19 cellular contexts compared by ENCODE assay signal in genomic region chr2:47218066-47218581, GRCh38. TPM values are rescaled to one million over a fixed set of nuclear protein-coding genes. Genes with fewer than 3 reads are reported as not detected.
A peak's percentile ranks its signal among the peaks of the same experiment; 100 is the strongest.
DNase-seq lines count a peak whose midpoint lies in the region; ATAC-seq and TF ChIP-seq lines count a peak whose summit lies in the region.
"Had no signal": no experiment of that assay in that cellular context is flagged by ENCODE, and none has a peak within 500 bp of the region (broad histone marks: within the 10 kb centered on the region; RNA-seq: fewer than 3 reads in every experiment).

No MANE protein-coding gene starts in this region.

- no peak overlapping the region for H3K4me3 Mint-ChIP-seq in mesothelial cell of epicardium
- H3K4me3 Mint-ChIP-seq: activated CD4-positive, alpha-beta T cell treated with anti-CD3 and anti-CD28 coated beads, Interleukin-2, amount 10 ng/mL, durations not matched to agents 7 days and 5 days; memory B cell; T-cell had no signal

- H3K9me3 Mint-ChIP-seq in mesothelial cell of epicardium = peaks cover 8% of the 10 kb centered on the region
- H3K9me3 Mint-ChIP-seq: activated CD4-positive, alpha-beta T cell treated with anti-CD3 and anti-CD28 coated beads, Interleukin-2, amount 10 ng/mL, durations not matched to agents 7 days and 5 days had no signal

- DNase-seq in breast epithelium (ENCODE audit: low spot score in 2 of 2) (peak in 1 of 2 donors; percentile 71), mammary epithelial cell (no peak), WERI-Rb-1 (no peak), mesothelial cell of epicardium (ENCODE audit: low spot score in 2 of 2, unreplicated experiment in 2 of 2) (no peak)
- DNase-seq: activated CD4-positive, alpha-beta T cell treated with anti-CD3 and anti-CD28 coated beads, Interleukin-2, amount 10 ng/mL, durations not matched to agents 7 days and 5 days; amniotic stem cell; MV-4-11; NCI-H446 treated with DMSO at 0.1 percent for 48 hours; OCI-M1; stimulated activated CD4-positive, alpha-beta T cell treated with anti-CD3 and anti-CD28 coated beads, Interleukin-15, amount 100 ng/mL, for 24 hours; T-cell had no signal

- peaks cover 1% of the 10 kb centered on the region for H3K36me3 Mint-ChIP-seq in mesothelial cell of epicardium
- H3K36me3 Mint-ChIP-seq: memory B cell, T-cell had no signal

- H3K9me3 ChIP-seq in breast epithelium (no peaks in the 10 kb centered on the region), mammary epithelial cell (replicated peaks; ENCODE audit: insufficient read depth, low read length) (no peaks in the 10 kb centered on the region), WERI-Rb-1 (ENCODE audit: severe bottlenecking) (peaks cover 7% of the 10 kb centered on the region)
- H3K9me3 ChIP-seq: tibial artery had no signal

- ATAC-seq in HG03378 (IDR thresholded peaks at IDR 0.05; ENCODE audit: unreplicated experiment) (no peak), HG03045 (IDR thresholded peaks at IDR 0.05; ENCODE audit: unreplicated experiment) (no peak), HG03439 (IDR thresholded peaks at IDR 0.05; ENCODE audit: unreplicated experiment) (no peak), HG02852 (IDR thresholded peaks at IDR 0.05; ENCODE audit: unreplicated experiment) (no peak)
- ATAC-seq: GM12878, T-cell had no signal

- no peaks in the 10 kb centered on the region for H3K4me1 ChIP-seq in breast epithelium
- no peaks in the 10 kb centered on the region for H3K4me1 ChIP-seq in mammary epithelial cell (ENCODE audit: insufficient read depth, low read length)
- H3K4me1 ChIP-seq: parathyroid adenoma, tibial artery had no signal

- no peak overlapping the region for H3K9ac ChIP-seq in mammary epithelial cell (ENCODE audit: insufficient read depth, low read length)
- H3K9ac ChIP-seq: parathyroid adenoma had no signal

- no peaks in the 10 kb centered on the region for H3K79me2 ChIP-seq in mammary epithelial cell (ENCODE audit: insufficient read depth, low read length)
- H3K79me2 ChIP-seq: parathyroid adenoma had no signal

- peak overlapping the region; percentile 65 to 73 for H3K27ac ChIP-seq in breast epithelium
- H3K27ac ChIP-seq in mammary epithelial cell (ENCODE audit: insufficient read depth, low read depth, low read length) = no peak overlapping the region
- peak overlapping the region; percentile 22; the same call in 1 of the 2 replicates for H3K27ac ChIP-seq in WERI-Rb-1
- H3K27ac ChIP-seq: parathyroid adenoma, tibial artery had no signal

- no peaks in the 10 kb centered on the region for H4K20me1 ChIP-seq in mammary epithelial cell (ENCODE audit: insufficient read depth, low read length)

- no TSS peak for BruUV-seq in mammary epithelial cell (replicated peaks; lab: Mats Ljungman, UMichigan)

- H3K27me3 Mint-ChIP-seq in mesothelial cell of epicardium (ENCODE audit: low read depth) = no peaks in the 10 kb centered on the region

- dilution Hi-C loops in mammary epithelial cell (cut with HindIII; ENCODE audit: low sequenced_read_pairs) = no loop called here

- TF ChIP-seq CTCF in breast epithelium (IDR thresholded peaks at IDR 0.05) = no peak
- no peak for TF ChIP-seq CTCF in mammary epithelial cell (conservative IDR thresholded peaks at IDR 0.05 in 1 of 2, IDR thresholded peaks at IDR 0.05 in 1 of 2; ENCODE audit: extremely low read depth in 1 of 2, insufficient read depth in 1 of 2, low read depth in 1 of 2, low read length in 2 of 2)
- TF ChIP-seq CTCF in WERI-Rb-1 (IDR thresholded peaks at IDR 0.05; ENCODE audit: low read depth, low read length) = no peak
- no peak for TF ChIP-seq CTCF in mesothelial cell of epicardium (IDR thresholded peaks at IDR 0.05; ENCODE audit: unreplicated experiment)

- no peak overlapping the region for H2AFZ ChIP-seq in mammary epithelial cell (ENCODE audit: low read depth, low read length)
- H2AFZ ChIP-seq: parathyroid adenoma had no signal

- no peaks in the 10 kb centered on the region for H3K27me3 ChIP-seq in breast epithelium
- no peaks in the 10 kb centered on the region for H3K27me3 ChIP-seq in mammary epithelial cell (ENCODE audit: insufficient read depth, low read length)
- no peaks in the 10 kb centered on the region for H3K27me3 ChIP-seq in WERI-Rb-1 (ENCODE audit: insufficient read depth, low read depth, severe bottlenecking)
- H3K27me3 ChIP-seq: tibial artery had no signal

- intact Hi-C loops in breast epithelium (cut with DNase I; ENCODE audit: low total_unique reads) (no loop called here), mammary epithelial cell (cut with micrococcal nuclease) (no loop called here)

- peaks cover 13% of the 10 kb centered on the region for H3K4me1 Mint-ChIP-seq in mesothelial cell of epicardium
- H3K4me1 Mint-ChIP-seq: activated CD4-positive, alpha-beta T cell treated with anti-CD3 and anti-CD28 coated beads, Interleukin-2, amount 10 ng/mL, durations not matched to agents 7 days and 5 days; memory B cell; T-cell had no signal

- CTCF ChIA-PET in mammary epithelial cell (lab: Charles Lee; ENCODE audit: low non-redundant PET) = no interaction called here

- peak overlapping the region; percentile 48 for H3K27ac Mint-ChIP-seq in mesothelial cell of epicardium
- H3K27ac Mint-ChIP-seq: activated CD4-positive, alpha-beta T cell treated with anti-CD3 and anti-CD28 coated beads, Interleukin-2, amount 10 ng/mL, durations not matched to agents 7 days and 5 days; memory B cell; T-cell had no signal

- no peak for TF ChIP-seq POLR2A in breast epithelium (IDR thresholded peaks at IDR 0.05)

- no peak overlapping the region for H3K4me2 ChIP-seq in mammary epithelial cell (ENCODE audit: insufficient read depth, low read depth, low read length)

- H3K4me3 ChIP-seq in breast epithelium = no peak overlapping the region
- no peak overlapping the region for H3K4me3 ChIP-seq in mammary epithelial cell (replicated peaks in 1 of 3; ENCODE audit: insufficient read depth in 1 of 3, low read depth in 2 of 3, low read length in 3 of 3)
- no peak overlapping the region for H3K4me3 ChIP-seq in WERI-Rb-1 (ENCODE audit: low read depth, low read length)
- H3K4me3 ChIP-seq: GM12878, tibial artery had no signal

- H3K36me3 ChIP-seq in breast epithelium (no peaks in the 10 kb centered on the region), mammary epithelial cell (ENCODE audit: insufficient read depth, low read length) (no peaks in the 10 kb centered on the region), WERI-Rb-1 (no peaks in the 10 kb centered on the region)
- H3K36me3 ChIP-seq: tibial artery had no signal

- in situ Hi-C loops in mammary epithelial cell (cut with MboI; ENCODE audit: low sequenced_read_pairs in 2 of 2) = no loop called here

- 86% methylated on average over 11 of the region's 11 CpGs for WGBS in mammary epithelial cell (ENCODE audit: low coverage, missing lambda C conversion rate)

RNA-seq across cellular contexts. Expression of gene CALM2, which starts 41.8 kb away (rescaled TPM):
- total RNA-seq in breast epithelium (100 to 1,000 TPM; 383 to 747 (median 494) TPM), mammary epithelial cell (100 to 1,000 TPM; 318 to 470 TPM), mesothelial cell of epicardium (308 to 312 TPM (median 309 TPM) in 3 replicates)
- polyA plus RNA-seq in mammary epithelial cell = 498 TPM
- 173 TPM for polyA minus RNA-seq in mammary epithelial cell
